1 cellular context compared by ENCODE assay signal in genomic region chr3:4752201-4753072, GRCh38.
A peak's percentile ranks its signal among the peaks of the same experiment; 100 is the strongest.
TF ChIP-seq lines count a peak whose summit lies in the region.

No MANE protein-coding gene starts in this region.

TF ChIP-seq in HepG2, 621 proteins besides CTCF, POLR2A, EP300 and RAD21 (continued from another document and continues in another):
- TF ChIP-seq MZF1 (CRISPR knock-in tag; IDR thresholded peaks at IDR 0.05; ENCODE audit: borderline replicate concordance) = no peak
- no peak for TF ChIP-seq ZFP62 (CRISPR knock-in tag; IDR thresholded peaks at IDR 0.05)
- TF ChIP-seq ATF7-NPFF (CRISPR knock-in tag; IDR thresholded peaks at IDR 0.05; ENCODE audit: low read depth) = no peak
- no peak for TF ChIP-seq MAFG (CRISPR knock-in tag; IDR thresholded peaks at IDR 0.05)
- no peak for TF ChIP-seq ZNF10 (CRISPR knock-in tag; IDR thresholded peaks at IDR 0.05; ENCODE audit: borderline replicate concordance, low read depth)
- TF ChIP-seq ZNF549 (CRISPR knock-in tag; IDR thresholded peaks at IDR 0.05) = no peak
- TF ChIP-seq FOXO1 (CRISPR knock-in tag; IDR thresholded peaks at IDR 0.05) = no peak; the same call in 1 of the 2 replicates
- no peak for TF ChIP-seq SP1 (IDR thresholded peaks at IDR 0.05)
- TF ChIP-seq SP1 (CRISPR knock-in tag; IDR thresholded peaks at IDR 0.05) = no peak
- TF ChIP-seq JUND (CRISPR knock-in tag; IDR thresholded peaks at IDR 0.05) = peak; percentile 23; the same call in 1 of the 2 replicates
- TF ChIP-seq MEIS2 (CRISPR knock-in tag; IDR thresholded peaks at IDR 0.05) = peak; percentile 88
- peak; percentile 53; the same call in 1 of the 2 replicates for TF ChIP-seq ZNF350 (CRISPR knock-in tag; IDR thresholded peaks at IDR 0.05; ENCODE audit: borderline replicate concordance, low read depth)
- no peak for TF ChIP-seq ZNF318 (CRISPR knock-in tag; IDR thresholded peaks at IDR 0.05)
- no peak for TF ChIP-seq ZNF577 (CRISPR knock-in tag; IDR thresholded peaks at IDR 0.05; ENCODE audit: borderline replicate concordance, low read depth)
- no peak for TF ChIP-seq FOXA1 (IDR thresholded peaks at IDR 0.05)
- TF ChIP-seq FOXA1 (CRISPR knock-in tag; IDR thresholded peaks at IDR 0.05) = peak; percentile 87
- TF ChIP-seq BCL3 (CRISPR knock-in tag; IDR thresholded peaks at IDR 0.05) = 0 out of 2 replicates have a peak, but pooled peaks have one; percentile 27
- TF ChIP-seq ZNF891 (CRISPR knock-in tag; IDR thresholded peaks at IDR 0.05) = no peak
- TF ChIP-seq ZGPAT (CRISPR knock-in tag; IDR thresholded peaks at IDR 0.05) = peak; percentile 85
- TF ChIP-seq RBM39 (IDR thresholded peaks at IDR 0.05; ENCODE audit: low read depth, low read length, poor library complexity, severe bottlenecking) = no peak
- 0 out of 2 replicates have a peak, but pooled peaks have one; percentile 38 for TF ChIP-seq TP53 (CRISPR knock-in tag; conservative IDR thresholded peaks at IDR 0.05)
- no peak for TF ChIP-seq ZNF570 (CRISPR knock-in tag; IDR thresholded peaks at IDR 0.05; ENCODE audit: borderline replicate concordance)
- TF ChIP-seq DR1 (CRISPR knock-in tag; IDR thresholded peaks at IDR 0.05) = no peak
- no peak for TF ChIP-seq TAF15 (IDR thresholded peaks at IDR 0.05; ENCODE audit: low read depth, low read length, poor library complexity, severe bottlenecking)
- no peak for TF ChIP-seq ZNF569 (CRISPR knock-in tag; IDR thresholded peaks at IDR 0.05; ENCODE audit: borderline replicate concordance)
- no peak for TF ChIP-seq AKNA (CRISPR knock-in tag; IDR thresholded peaks at IDR 0.05; ENCODE audit: borderline replicate concordance)
- TF ChIP-seq ZBTB3 (CRISPR knock-in tag; IDR thresholded peaks at IDR 0.05; ENCODE audit: borderline replicate concordance, low read depth) = no peak
- TF ChIP-seq ZNF180 (CRISPR knock-in tag; IDR thresholded peaks at IDR 0.05; ENCODE audit: borderline replicate concordance, low read depth) = no peak
- peak; percentile 42; the same call in 1 of the 2 replicates for TF ChIP-seq ZNF749 (CRISPR knock-in tag; IDR thresholded peaks at IDR 0.05; ENCODE audit: borderline replicate concordance)
- no peak; the same call in 1 of the 2 replicates for TF ChIP-seq ZBTB37 (CRISPR knock-in tag; IDR thresholded peaks at IDR 0.05)
- TF ChIP-seq CREB1 (IDR thresholded peaks at IDR 0.05) = 0 out of 2 replicates have a peak, but pooled peaks have one; percentile 8
- TF ChIP-seq CREB1 (CRISPR knock-in tag; IDR thresholded peaks at IDR 0.05) = peak; percentile 52
- no peak for TF ChIP-seq TERF1 (CRISPR knock-in tag; IDR thresholded peaks at IDR 0.05)
- no peak for TF ChIP-seq MLLT10 (CRISPR knock-in tag; IDR thresholded peaks at IDR 0.05)
- no peak for TF ChIP-seq GATAD1 (CRISPR knock-in tag; IDR thresholded peaks at IDR 0.05)
- TF ChIP-seq TFAP4 (IDR thresholded peaks at IDR 0.05; ENCODE audit: borderline replicate concordance, low read depth) = peak; percentile 91
- TF ChIP-seq SOX13 (IDR thresholded peaks at IDR 0.05) = no peak
- peak in 1 of 2 experiments; percentile 70; a peak in 2 of 4 replicates for TF ChIP-seq SOX13 (CRISPR knock-in tag; conservative IDR thresholded peaks at IDR 0.05 in 1 of 2, IDR thresholded peaks at IDR 0.05 in 1 of 2)
- TF ChIP-seq NFRKB (IDR thresholded peaks at IDR 0.05) = no peak
- TF ChIP-seq FLYWCH1 (CRISPR knock-in tag; IDR thresholded peaks at IDR 0.05) = no peak
- no peak for TF ChIP-seq RNF2 (conservative IDR thresholded peaks at IDR 0.05; ENCODE audit: low read depth)
- TF ChIP-seq ERF (CRISPR knock-in tag; IDR thresholded peaks at IDR 0.05) = peak; percentile 88
- TF ChIP-seq ZNF232 (CRISPR knock-in tag; IDR thresholded peaks at IDR 0.05; ENCODE audit: borderline replicate concordance) = no peak
- TF ChIP-seq ATF3 (CRISPR knock-in tag; IDR thresholded peaks at IDR 0.05) = no peak
- peak; percentile 80; the same call in 1 of the 2 replicates for TF ChIP-seq ZFP36L1 (CRISPR knock-in tag; IDR thresholded peaks at IDR 0.05)
- no peak for TF ChIP-seq ZFY (CRISPR knock-in tag; IDR thresholded peaks at IDR 0.05)
- TF ChIP-seq GATAD2A (CRISPR knock-in tag; IDR thresholded peaks at IDR 0.05) = peak; percentile 82
- TF ChIP-seq TBP (CRISPR knock-in tag; IDR thresholded peaks at IDR 0.05) = no peak
- peak; percentile 73 for TF ChIP-seq KAT8 (CRISPR knock-in tag; IDR thresholded peaks at IDR 0.05)
- no peak for TF ChIP-seq ZNF143 (CRISPR knock-in tag; IDR thresholded peaks at IDR 0.05)
- no peak for TF ChIP-seq PHF8 (CRISPR knock-in tag; IDR thresholded peaks at IDR 0.05)
